ENCODE assay signal across 8 cellular contexts in genomic region chr17:42072323-42073187, GRCh38. TPM values are rescaled to one million over a fixed set of nuclear protein-coding genes. Genes with fewer than 3 reads are reported as not detected.
DNase-seq lines count a peak whose midpoint lies in the region; ATAC-seq and TF ChIP-seq lines count a peak whose summit lies in the region.

No MANE protein-coding gene starts in this region.

- no peak for TF ChIP-seq EP300 in sigmoid colon (IDR thresholded peaks at IDR 0.05)

- ATAC-seq in heart left ventricle (peak in 3 of 4 donors; percentile 36 to 70 (median 53)), GM19023 (IDR thresholded peaks at IDR 0.05; ENCODE audit: unreplicated experiment) (no peak)

- H4K20me1 ChIP-seq in GM23248 (ENCODE audit: insufficient read depth) = no peaks in the 10 kb centered on the region

- H3F3A ChIP-seq in GM23248 (ENCODE audit: insufficient read depth) = no peaks in the 10 kb centered on the region

- 17 to 19% methylated on average over 42 to 53 of the region's 67 CpGs for WGBS in GM23248 (ENCODE audit: low coverage in 1 of 2, low lambda C conversion rate in 2 of 2, missing lambda C conversion rate in 2 of 2), 2 experiments
- WGBS in heart left ventricle, 4 donors = 8 to 20% (median 11%) methylated on average over 12 to 67 of the region's 67 CpGs
- 8 to 12% methylated on average over 67 of the region's 67 CpGs for WGBS in sigmoid colon, 2 donors

- peak overlapping the region; percentile 57 for H2AFZ ChIP-seq in GM23248

- H3K27me3 ChIP-seq in GM23248 (replicated peaks; ENCODE audit: insufficient read depth) = peaks cover 16% of the 10 kb centered on the region
- H3K27me3 ChIP-seq in SJCRH30 = peaks cover 14% of the 10 kb centered on the region
- peaks cover 0 to 36% (median 21%) of the 10 kb centered on the region in 9 donors for H3K27me3 ChIP-seq in heart left ventricle
- H3K27me3 ChIP-seq in sigmoid colon = peaks cover 13 to 58% (median 26%) of the 10 kb centered on the region in 3 donors

- H3K36me3 ChIP-seq in GM23248 (ENCODE audit: low read depth) (no peaks in the 10 kb centered on the region), SJCRH30 (no peaks in the 10 kb centered on the region), heart left ventricle (no peaks in the 10 kb centered on the region), sigmoid colon (no peaks in the 10 kb centered on the region)

- in situ Hi-C loops in GM23248 (cut with MboI) = no loop called here

- intact Hi-C loops in heart left ventricle (cut with DNase I) (no loop called here), sigmoid colon (cut with DNase I) (no loop called here)

- no peak for TF ChIP-seq POLR2A in heart left ventricle (IDR thresholded peaks at IDR 0.05)
- TF ChIP-seq POLR2A in sigmoid colon (IDR thresholded peaks at IDR 0.05) = no peak

- H3K79me2 ChIP-seq in GM23248 (ENCODE audit: insufficient read depth) = no peaks in the 10 kb centered on the region

- H3K27ac ChIP-seq in GM23248 (no peak overlapping the region), SJCRH30 (no peak overlapping the region), heart left ventricle (no peak overlapping the region), sigmoid colon (no peak overlapping the region)

- H3K9me2 ChIP-seq in GM23248 (ENCODE audit: insufficient read depth) = no peaks in the 10 kb centered on the region

- H3K4me3 ChIP-seq in GM23248 (peak overlapping the region; percentile 42), SJCRH30 (peak overlapping the region; percentile 38), heart left ventricle (peak overlapping the region in 11 of 12 donors; percentile 19 to 51 (median 39)), sigmoid colon (peak overlapping the region in 3 of 4 donors; percentile 14 to 36 (median 34))

- H3K9ac ChIP-seq in GM23248 = no peak overlapping the region

- peak in 3 of 12 donors; percentile 4 to 13 (median 10) for TF ChIP-seq CTCF in heart left ventricle (IDR thresholded peaks at IDR 0.05)
- TF ChIP-seq CTCF in sigmoid colon (IDR thresholded peaks at IDR 0.05) = no peak

- H3K9me3 ChIP-seq in GM23248 (ENCODE audit: low read depth) (no peaks in the 10 kb centered on the region), SJCRH30 (replicated peaks) (no peaks in the 10 kb centered on the region), heart left ventricle (no peaks in the 10 kb centered on the region), sigmoid colon (no peaks in the 10 kb centered on the region)

- H3K4me2 ChIP-seq in GM23248 (ENCODE audit: unreplicated experiment) = peak overlapping the region; percentile 18

- 0 out of 2 replicates have a peak, but pooled peaks cover 4% of the 10 kb centered on the region for H3K4me1 ChIP-seq in GM23248 (ENCODE audit: insufficient read depth)
- H3K4me1 ChIP-seq in SJCRH30 = peaks cover 15% of the 10 kb centered on the region
- H3K4me1 ChIP-seq in heart left ventricle = peaks cover 0 to 12% (median 6%) of the 10 kb centered on the region in 12 donors
- peaks cover 0 to 11% (median 9%) of the 10 kb centered on the region in 4 donors for H3K4me1 ChIP-seq in sigmoid colon

- DNase-seq in GM23248 (peak; percentile 34), SJCRH30 (no peak), heart left ventricle (no peak), sigmoid colon (no peak), DMS153 treated with DMSO at 0.1 percent for 48 hours (lab: John Stamatoyannopoulos, UW; ENCODE audit: unreplicated experiment) (no peak), SHP77 (lab: John Stamatoyannopoulos, UW) (no peak), C1 segment of cervical spinal cord (lab: John Stamatoyannopoulos, UW) (no peak)

RNA-seq across cellular contexts. Expression of gene C17orf113, which starts 22.2 kb away (rescaled TPM):
- 0.13 TPM in 1 of 2 replicates, not detected in the other for total RNA-seq in GM23248 (2014; rRNA removed; shearing (Covaris generic))
- polyA plus RNA-seq in GM23248 (2016; fragmentation: Nextera tagmentation; extraction: Ambion mirVana) = not detected in 2 replicates
- total RNA-seq in SJCRH30 (2014; rRNA removed; shearing (Covaris generic)) = 0.18 and 0.49 TPM in 2 replicates
- 1 to 10 TPM in 2 of 9 donors, under 1 TPM in 7; 0.28 to 1.2 (median 0.72) TPM for total RNA-seq in heart left ventricle
- polyA plus RNA-seq in heart left ventricle = under 1 TPM; 0.24 to 0.72 TPM
- total RNA-seq in sigmoid colon = under 1 TPM; 0.27 to 0.71 (median 0.39) TPM
- under 1 TPM; 0.23 to 0.66 (median 0.60) TPM for polyA plus RNA-seq in sigmoid colon

RNA-seq across cellular contexts. Expression of gene ZNF385C, which starts 25.7 kb away (rescaled TPM):
- not detected in 2 replicates for total RNA-seq in GM23248 (2014; rRNA removed; shearing (Covaris generic))
- polyA plus RNA-seq in GM23248 (2016; fragmentation: Nextera tagmentation; extraction: Ambion mirVana) (not detected in 2 replicates), heart left ventricle (under 1 TPM; 0.06 to 0.11 TPM), sigmoid colon (under 1 TPM in 2 of 3 donors, not detected in 1; 0.42 to 0.60 TPM)
- 1.3 and 1.5 TPM in 2 replicates for total RNA-seq in SJCRH30 (2014; rRNA removed; shearing (Covaris generic))
- total RNA-seq in heart left ventricle (under 1 TPM in 6 of 9 donors, not detected in 3; 0.14 to 0.38 (median 0.22) TPM), sigmoid colon (under 1 TPM in 1 of 4 donors, not detected in 3; 0.33 TPM)

RNA-seq across cellular contexts. Expression of gene DHX58, which starts 40.0 kb away (rescaled TPM):
- total RNA-seq in GM23248 (2014; rRNA removed; shearing (Covaris generic)) = 2.5 and 11.6 TPM in 2 replicates
- polyA plus RNA-seq in GM23248 (2016; fragmentation: Nextera tagmentation; extraction: Ambion mirVana) (1.6 and 2.0 TPM in 2 replicates), heart left ventricle (1 to 10 TPM; 1.8 to 4.9 TPM), sigmoid colon (10 to 100 TPM in 1 of 3 donors, 1 to 10 TPM in 2; 4.4 to 19.0 (median 6.6) TPM)
- total RNA-seq in SJCRH30 (2014; rRNA removed; shearing (Covaris generic)) = 0.12 TPM in 1 of 2 replicates, not detected in the other
- total RNA-seq in heart left ventricle (10 to 100 TPM in 1 of 9 donors, 1 to 10 TPM in 8; 1.9 to 17.3 (median 3.7) TPM), sigmoid colon (10 to 100 TPM in 3 of 4 donors, 1 to 10 TPM in 1; 8.9 to 16.3 (median 14.6) TPM)

RNA-seq across cellular contexts. Expression of gene KAT2A, which starts 48.6 kb away (rescaled TPM):
- total RNA-seq in GM23248 (2014; rRNA removed; shearing (Covaris generic)) = 13.9 and 16.8 TPM in 2 replicates
- polyA plus RNA-seq in GM23248 (2016; fragmentation: Nextera tagmentation; extraction: Ambion mirVana) = 6.0 and 7.2 TPM in 2 replicates
- total RNA-seq in SJCRH30 (2014; rRNA removed; shearing (Covaris generic)) = 23.5 and 27.2 TPM in 2 replicates
- total RNA-seq in heart left ventricle = 10 to 100 TPM in 8 of 9 donors, 1 to 10 TPM in 1; 6.9 to 17.6 (median 14.8) TPM
- polyA plus RNA-seq in heart left ventricle = 10 to 100 TPM; 15.3 to 33.0 TPM
- total RNA-seq in sigmoid colon = 10 to 100 TPM; 20.0 to 95.8 (median 26.0) TPM
- polyA plus RNA-seq in sigmoid colon = 10 to 100 TPM in 1 of 3 donors, 1 to 10 TPM in 2; 6.9 to 45.2 (median 9.6) TPM

RNA-seq across cellular contexts. Expression of gene HSPB9, which starts 50.0 kb away (rescaled TPM):
- total RNA-seq in GM23248 (2014; rRNA removed; shearing (Covaris generic)) = not detected in 2 replicates
- 0.34 TPM in 1 of 2 replicates, not detected in the other for polyA plus RNA-seq in GM23248 (2016; fragmentation: Nextera tagmentation; extraction: Ambion mirVana)
- 0.28 and 0.32 TPM in 2 replicates for total RNA-seq in SJCRH30 (2014; rRNA removed; shearing (Covaris generic))
- not detected for total RNA-seq in heart left ventricle
- polyA plus RNA-seq in heart left ventricle = not detected
- total RNA-seq in sigmoid colon = under 1 TPM in 3 of 4 donors, not detected in 1; 0.27 to 0.83 (median 0.49) TPM
- polyA plus RNA-seq in sigmoid colon = under 1 TPM in 1 of 3 donors, not detected in 2; 0.10 TPM
